Comparison of ENCODE assay signal across 1 cellular context in the genomic region with DNA sequence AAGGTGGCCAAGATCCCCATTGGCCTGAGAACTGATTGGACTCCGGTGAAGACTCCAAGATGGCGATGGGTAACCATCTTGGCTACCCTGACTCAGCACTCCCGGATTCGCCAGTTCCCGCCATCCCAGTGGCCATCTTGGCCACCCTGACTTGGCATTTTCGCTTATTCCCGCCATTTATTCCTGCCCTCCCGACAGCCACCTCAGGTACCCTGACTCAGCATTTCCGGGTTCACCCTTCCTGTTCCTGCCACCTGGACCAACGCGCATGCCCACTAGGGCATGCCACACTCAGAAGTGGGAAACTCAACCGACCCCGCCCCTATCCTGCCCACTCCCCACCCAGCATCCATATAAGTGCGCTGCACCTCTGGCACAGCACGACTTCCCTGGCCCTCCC.
TF ChIP-seq lines count a peak whose summit lies in the region.

No MANE protein-coding gene starts in this region.

TF ChIP-seq in IMR-90, 13 proteins besides CTCF, POLR2A, EP300 and RAD21:
- no peak for TF ChIP-seq FOS (IDR thresholded peaks at IDR 0.05; ENCODE audit: low read depth, low read length)
- TF ChIP-seq MAFK (IDR thresholded peaks at IDR 0.05; ENCODE audit: low read depth, low read length): peak; percentile 61
- no peak for TF ChIP-seq NFE2L2 (IDR thresholded peaks at IDR 0.05; ENCODE audit: low read depth, low read length)
